15 cellular contexts compared by ENCODE assay signal in genomic region chr2:239304533-239305221, GRCh38.
DNase-seq lines count a peak whose midpoint lies in the region; ATAC-seq and TF ChIP-seq lines count a peak whose summit lies in the region.
"Had no signal": no experiment of that assay in that cellular context is flagged by ENCODE, and none has a peak within 500 bp of the region (broad histone marks: within the 10 kb centered on the region; RNA-seq: fewer than 3 reads in every experiment).

No MANE protein-coding gene starts in this region.

- H3K27me3 Mint-ChIP-seq in MCF 10A (ENCODE audit: insufficient read depth, unreplicated experiment) = no peaks in the 10 kb centered on the region
- no peaks in the 10 kb centered on the region for H3K27me3 Mint-ChIP-seq in neural crest cell (ENCODE audit: low read depth)

- H3K9me3 Mint-ChIP-seq in MCF 10A (ENCODE audit: unreplicated experiment) (no peaks in the 10 kb centered on the region), neural crest cell (no peaks in the 10 kb centered on the region)
- H3K9me3 Mint-ChIP-seq: activated naive CD4-positive, alpha-beta T cell treated with anti-CD3 and anti-CD28 coated beads, Interleukin-2, amount 50 U/mL, for 72 hours had no signal

- TF ChIP-seq POLR2A in breast epithelium (IDR thresholded peaks at IDR 0.05) (no peak), upper lobe of left lung (IDR thresholded peaks at IDR 0.05) (no peak)

- TF ChIP-seq EP300 in upper lobe of left lung (IDR thresholded peaks at IDR 0.05) = no peak

- no peaks in the 10 kb centered on the region for H3K9me3 ChIP-seq in breast epithelium
- H3K9me3 ChIP-seq in upper lobe of left lung = no peaks in the 10 kb centered on the region
- H3K9me3 ChIP-seq: mucosa of descending colon, thoracic aorta had no signal

- H3K27ac ChIP-seq in breast epithelium (peak overlapping the region; percentile 38 to 42), coronary artery (no peak overlapping the region), upper lobe of left lung (no peak overlapping the region)
- H3K27ac ChIP-seq: thoracic aorta had no signal

- no peak for ATAC-seq in upper lobe of left lung (ENCODE audit: low FRiP score in 2 of 2)

- H3K36me3 ChIP-seq in breast epithelium (no peaks in the 10 kb centered on the region), upper lobe of left lung (no peaks in the 10 kb centered on the region)
- H3K36me3 ChIP-seq: thoracic aorta had no signal

- intact Hi-C loops in breast epithelium (cut with DNase I; ENCODE audit: low total_unique reads) (no loop called here), MCF 10A (cut with micrococcal nuclease) (no loop called here)

- peak overlapping the region in 1 of 3 donors; percentile 17 for H3K4me3 ChIP-seq in breast epithelium
- H3K4me3 ChIP-seq in coronary artery = no peak overlapping the region
- no peak overlapping the region for H3K4me3 ChIP-seq in upper lobe of left lung
- H3K4me3 ChIP-seq: mucosa of descending colon, thoracic aorta had no signal

- 86 to 87% methylated on average over 9 to 16 of the region's 16 CpGs for WGBS in upper lobe of left lung, 2 donors

- H3K4me3 Mint-ChIP-seq in MCF 10A (ENCODE audit: unreplicated experiment) (no peak overlapping the region), neural crest cell (no peak overlapping the region)
- H3K4me3 Mint-ChIP-seq: activated CD8-positive, alpha-beta T cell treated with anti-CD3 and anti-CD28 coated beads, Interleukin-2, amount 10 ng/mL, durations not matched to agents 7 days and 5 days had no signal

- H3K4me1 Mint-ChIP-seq in MCF 10A (ENCODE audit: insufficient read depth, unreplicated experiment) (no peaks in the 10 kb centered on the region), neural crest cell (peaks cover 75% of the 10 kb centered on the region)

- H3K4me1 ChIP-seq in breast epithelium (peaks cover 4 to 7% of the 10 kb centered on the region in 2 donors), upper lobe of left lung (peaks cover 8 to 21% (median 12%) of the 10 kb centered on the region in 4 donors)

- H3K27ac Mint-ChIP-seq in MCF 10A (ENCODE audit: low read depth, unreplicated experiment) (no peak overlapping the region), neural crest cell (ENCODE audit: unreplicated experiment) (peak overlapping the region; percentile 67)

- POLR2A ChIA-PET in MCF 10A (lab: Yijun Ruan, JAX) = no interaction called here

- H3K36me3 Mint-ChIP-seq in MCF 10A (ENCODE audit: insufficient read depth, unreplicated experiment) (no peaks in the 10 kb centered on the region), neural crest cell (ENCODE audit: low read depth) (no peaks in the 10 kb centered on the region)

- CTCF ChIA-PET in MCF 10A (lab: Yijun Ruan, JAX) = no interaction called here

- DNase-seq in breast epithelium (ENCODE audit: low spot score in 2 of 2) = no peak
- no peak for DNase-seq in MCF 10A (ENCODE audit: unreplicated experiment)
- DNase-seq in coronary artery (ENCODE audit: low spot score) = peak; percentile 62
- DNase-seq in neural crest cell (ENCODE audit: low read depth, low spot score) = no peak
- peak; percentile 11 to 24 for DNase-seq in upper lobe of left lung
- no peak for DNase-seq in stimulated activated CD4-positive, alpha-beta T cell treated with anti-CD3 and anti-CD28 coated beads, Interleukin-15, amount 100 ng/mL, for 24 hours
- DNase-seq in NOMO-1 (lab: John Stamatoyannopoulos, UW; ENCODE audit: unreplicated experiment in 2 of 2) = no peak
- no peak for DNase-seq in cortex of kidney (lab: John Stamatoyannopoulos, UW)
- DNase-seq: ACHN; activated CD8-positive, alpha-beta T cell treated with anti-CD3 and anti-CD28 coated beads, Interleukin-2, amount 10 ng/mL, durations not matched to agents 7 days and 5 days; NCI-H1105; NCI-H446 had no signal

- H3K27me3 ChIP-seq in breast epithelium (no peaks in the 10 kb centered on the region), upper lobe of left lung (no peaks in the 10 kb centered on the region)

- TF ChIP-seq CTCF in breast epithelium (IDR thresholded peaks at IDR 0.05) (no peak), MCF 10A (IDR thresholded peaks at IDR 0.05; ENCODE audit: unreplicated experiment) (no peak), coronary artery (IDR thresholded peaks at IDR 0.05) (no peak), neural crest cell (conservative IDR thresholded peaks at IDR 0.05) (no peak), upper lobe of left lung (IDR thresholded peaks at IDR 0.05) (no peak)

- BruUV-seq in MCF 10A (replicated peaks; lab: Mats Ljungman, UMichigan) = no TSS peak

Comparison
In these comparisons a context has a peak if more than half of its experiments do, and no peak if none do; other contexts are left out.
1. DNase-seq: peak in coronary artery (single experiment) and upper lobe of left lung (2 of 2); none in breast epithelium (0 of 2), MCF 10A (single experiment), neural crest cell (single experiment), stimulated activated CD4-positive, alpha-beta T cell treated with anti-CD3 and anti-CD28 coated beads, Interleukin-15, amount 100 ng/mL, for 24 hours (single experiment), NOMO-1 (0 of 2) and cortex of kidney (single experiment).
2. H3K27ac ChIP-seq: peak in breast epithelium (2 of 2); none in coronary artery (0 of 2) and upper lobe of left lung (0 of 4).